Comparison of ENCODE assay signal across 9 cellular contexts in the genomic region with DNA sequence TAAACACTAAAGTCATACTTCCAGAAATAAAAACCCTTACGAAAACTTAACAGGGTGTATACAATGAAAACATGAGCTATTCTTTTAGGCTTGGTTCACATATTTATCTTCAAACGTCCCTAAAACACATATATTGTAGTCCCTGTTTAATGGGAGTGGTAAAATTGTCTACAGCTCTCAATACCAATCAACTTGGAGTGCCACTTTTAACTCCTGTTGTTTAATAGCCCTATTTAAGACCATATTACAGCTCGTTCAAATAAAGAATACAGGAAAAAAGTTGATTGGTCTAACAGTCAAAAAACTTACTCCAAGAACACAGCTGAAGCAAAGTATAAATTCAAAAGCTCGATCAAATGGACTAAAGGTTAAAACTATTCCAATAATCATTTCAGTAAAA. TPM values are rescaled to one million over a fixed set of nuclear protein-coding genes. Genes with fewer than 3 reads are reported as not detected.
DNase-seq lines count a peak whose midpoint lies in the region; ATAC-seq and TF ChIP-seq lines count a peak whose summit lies in the region.
"Had no signal": no experiment of that assay in that cellular context is flagged by ENCODE, and none has a peak within 500 bp of the region (broad histone marks: within the 10 kb centered on the region; RNA-seq: fewer than 3 reads in every experiment).

No MANE protein-coding gene starts in this region.

- H3F3A ChIP-seq in GM23338 (replicated peaks; ENCODE audit: low read depth), result no peaks in the 10 kb centered on the region
- H3F3A ChIP-seq in smooth muscle cell (ENCODE audit: low read depth), result peaks cover 20% of the 10 kb centered on the region

- intact Hi-C loops in Panc1 (cut with micrococcal nuclease; ENCODE audit: unreplicated experiment), result no loop called here
- intact Hi-C loops in activated T-helper 1 cell treated with anti-CD3 and anti-CD28 coated beads, Interleukin-12 subunit alpha, Interleukin-12 subunit beta, Interleukin-2, Interleukin-4 antibody, amounts not matched to agents 30 ng/mL and 10 ng/mL and 1 ng/mL, durations not matched to agents 14 hours and 24 hours and 36 hours (cut with micrococcal nuclease), result loop anchor here (2.0 kb wide), 1 partner anchor 15 kb away; no protein-coding TSS in a partner anchor

- H2AFZ ChIP-seq in GM23338 (no peak overlapping the region), smooth muscle cell (ENCODE audit: low read depth) (no peak overlapping the region)

- BruUV-seq in Panc1 (replicated peaks; lab: Mats Ljungman, UMichigan), result no TSS peak

- H3K79me2 ChIP-seq in GM23338 (replicated peaks; ENCODE audit: insufficient read depth) (peaks cover 83% of the 10 kb centered on the region), smooth muscle cell (ENCODE audit: low read depth) (peaks cover 82% of the 10 kb centered on the region)

- H3K36me3 ChIP-seq in GM23338 (ENCODE audit: insufficient read depth), result no peaks in the 10 kb centered on the region; the same call in 1 of the 2 replicates
- peaks cover 23% of the 10 kb centered on the region for H3K36me3 ChIP-seq in Panc1 (ENCODE audit: control insufficient read depth, insufficient read depth, low read length)
- peaks cover 3% of the 10 kb centered on the region for H3K36me3 ChIP-seq in smooth muscle cell (ENCODE audit: low read depth)

- no peak for ATAC-seq in GM23338
- no peak for ATAC-seq in Panc1

- in situ Hi-C loops in Panc1 (cut with HindIII; ENCODE audit: low pct_unique_long_range_greater_than_20kb, low sequenced_read_pairs), result no loop called here

- WGBS in smooth muscle cell (ENCODE audit: low lambda C conversion rate), result 61% methylated on average over 4 of the region's 4 CpGs

- no peaks in the 10 kb centered on the region for H3K9me2 ChIP-seq in GM23338 (ENCODE audit: insufficient read depth)

- H4K20me1 ChIP-seq in GM23338 (replicated peaks; ENCODE audit: insufficient read depth), result peaks cover 52% of the 10 kb centered on the region
- peaks cover 82% of the 10 kb centered on the region for H4K20me1 ChIP-seq in smooth muscle cell (ENCODE audit: low read depth)

- no peak overlapping the region for H3K27ac ChIP-seq in GM23338 (ENCODE audit: low read depth)
- peak overlapping the region; percentile 57; the same call in 1 of the 2 replicates for H3K27ac ChIP-seq in Panc1 (ENCODE audit: low read length)
- peak overlapping the region; percentile 98 for H3K27ac ChIP-seq in smooth muscle cell (ENCODE audit: low read depth)

- H3K9ac ChIP-seq in smooth muscle cell (ENCODE audit: low read depth), result peak overlapping the region; percentile 99

- H3K4me3 ChIP-seq in GM23338 (peak overlapping the region; percentile 84), Panc1 (ENCODE audit: low read depth in 2 of 2, low read length in 2 of 2) (peak overlapping the region; percentile 48 to 96), foreskin fibroblast (ENCODE audit: low read depth in 1 of 2, low read length in 2 of 2) (peak overlapping the region; percentile 54 to 90), smooth muscle cell (peak overlapping the region; percentile 85)

- H3K36me3 Mint-ChIP-seq in GM23338 (ENCODE audit: low read depth), result peaks cover 22% of the 10 kb centered on the region; the same call in 2 of the 3 replicates
- peaks cover 34% of the 10 kb centered on the region for H3K36me3 Mint-ChIP-seq in activated T-helper 1 cell treated with anti-CD3 and anti-CD28 coated beads, Interleukin-12 subunit alpha, Interleukin-12 subunit beta, Interleukin-2, Interleukin-4 antibody, amounts not matched to agents 30 ng/mL and 10 ng/mL and 1 ng/mL, durations not matched to agents 14 hours and 24 hours and 36 hours (ENCODE audit: low read depth)

- no peaks in the 10 kb centered on the region for H3K27me3 ChIP-seq in GM23338 (ENCODE audit: insufficient read depth)
- H3K27me3 ChIP-seq in Panc1 (ENCODE audit: control insufficient read depth, insufficient read depth, low read length), result no peaks in the 10 kb centered on the region
- H3K27me3 ChIP-seq in smooth muscle cell (ENCODE audit: low read depth), result no peaks in the 10 kb centered on the region

- H3K9me3 Mint-ChIP-seq in GM23338, result no peaks in the 10 kb centered on the region
- no peaks in the 10 kb centered on the region for H3K9me3 Mint-ChIP-seq in activated T-helper 1 cell treated with anti-CD3 and anti-CD28 coated beads, Interleukin-12 subunit alpha, Interleukin-12 subunit beta, Interleukin-2, Interleukin-4 antibody, amounts not matched to agents 30 ng/mL and 10 ng/mL and 1 ng/mL, durations not matched to agents 14 hours and 24 hours and 36 hours

- H3K4me1 Mint-ChIP-seq in GM23338, result peaks cover 48% of the 10 kb centered on the region
- peaks cover 57% of the 10 kb centered on the region for H3K4me1 Mint-ChIP-seq in activated T-helper 1 cell treated with anti-CD3 and anti-CD28 coated beads, Interleukin-12 subunit alpha, Interleukin-12 subunit beta, Interleukin-2, Interleukin-4 antibody, amounts not matched to agents 30 ng/mL and 10 ng/mL and 1 ng/mL, durations not matched to agents 14 hours and 24 hours and 36 hours (ENCODE audit: low read depth)

- H3K27me3 Mint-ChIP-seq in GM23338 (ENCODE audit: insufficient read depth, low read depth, poor library complexity), result peaks cover 10% of the 10 kb centered on the region
- no peaks in the 10 kb centered on the region for H3K27me3 Mint-ChIP-seq in activated T-helper 1 cell treated with anti-CD3 and anti-CD28 coated beads, Interleukin-12 subunit alpha, Interleukin-12 subunit beta, Interleukin-2, Interleukin-4 antibody, amounts not matched to agents 30 ng/mL and 10 ng/mL and 1 ng/mL, durations not matched to agents 14 hours and 24 hours and 36 hours (ENCODE audit: insufficient read depth)

- H3K9me3 ChIP-seq in Panc1 (ENCODE audit: control insufficient read depth, insufficient read depth, low read depth, low read length) (no peaks in the 10 kb centered on the region), smooth muscle cell (replicated peaks; ENCODE audit: low read depth) (no peaks in the 10 kb centered on the region)

- no peak overlapping the region; the same call in none of the 3 replicates for H3K4me3 Mint-ChIP-seq in GM23338
- no peak overlapping the region for H3K4me3 Mint-ChIP-seq in activated T-helper 1 cell treated with anti-CD3 and anti-CD28 coated beads, Interleukin-12 subunit alpha, Interleukin-12 subunit beta, Interleukin-2, Interleukin-4 antibody, amounts not matched to agents 30 ng/mL and 10 ng/mL and 1 ng/mL, durations not matched to agents 14 hours and 24 hours and 36 hours

- CTCF ChIA-PET in Panc1 (lab: Charles Lee), result no interaction called here

- DNase-seq in GM23338 (ENCODE audit: low spot score) (no peak), Panc1 (ENCODE audit: low read depth, low spot score) (no peak), foreskin fibroblast (no peak), smooth muscle cell (lab: John Stamatoyannopoulos, UW; ENCODE audit: unreplicated experiment) (no peak), Ammon's horn (ENCODE audit: low spot score) (no peak), anterior cingulate cortex (lab: John Stamatoyannopoulos, UW) (no peak)
- no peak for DNase-seq in activated T-helper 1 cell treated with anti-CD3 and anti-CD28 coated beads, Interleukin-12 subunit alpha, Interleukin-12 subunit beta, Interleukin-2, Interleukin-4 antibody, amounts not matched to agents 30 ng/mL and 10 ng/mL and 1 ng/mL, durations not matched to agents 14 hours and 24 hours and 36 hours (ENCODE audit: low spot score)
- DNase-seq: activated naive CD4-positive, alpha-beta T cell treated with Interleukin-2 at 50 U/mL for 16 hours; NCI-H1105 had no signal

- TF ChIP-seq CTCF in GM23338 (conservative IDR thresholded peaks at IDR 0.05; ENCODE audit: low read depth in 2 of 2) (no peak), Panc1 (IDR thresholded peaks at IDR 0.05) (no peak), foreskin fibroblast (IDR thresholded peaks at IDR 0.05; ENCODE audit: low read depth, low read length) (no peak), smooth muscle cell (IDR thresholded peaks at IDR 0.05; ENCODE audit: borderline replicate concordance, insufficient read depth, poor library complexity, severe bottlenecking) (no peak)

- no peak overlapping the region for H3K27ac Mint-ChIP-seq in GM23338
- no peak overlapping the region for H3K27ac Mint-ChIP-seq in activated T-helper 1 cell treated with anti-CD3 and anti-CD28 coated beads, Interleukin-12 subunit alpha, Interleukin-12 subunit beta, Interleukin-2, Interleukin-4 antibody, amounts not matched to agents 30 ng/mL and 10 ng/mL and 1 ng/mL, durations not matched to agents 14 hours and 24 hours and 36 hours

- POLR2A ChIA-PET in Panc1 (lab: Charles Lee), result interaction anchor here (0.6 kb wide), 1 partner anchor 237 kb away, joined by 10 read pairs; no protein-coding TSS in a partner anchor

- H3K4me1 ChIP-seq in GM23338 (ENCODE audit: insufficient read depth) (peaks cover 57% of the 10 kb centered on the region), Panc1 (ENCODE audit: control insufficient read depth, insufficient read depth, low read length) (peaks cover 47% of the 10 kb centered on the region), smooth muscle cell (ENCODE audit: low read depth) (peaks cover 58% of the 10 kb centered on the region)

- peak overlapping the region; percentile 75 for H3K4me2 ChIP-seq in GM23338
- peak overlapping the region; percentile 93 for H3K4me2 ChIP-seq in smooth muscle cell

TF ChIP-seq in GM23338, 12 proteins besides CTCF, POLR2A, EP300 and RAD21 (continues in another document):
- no peak for TF ChIP-seq ZNF331 (CRISPR knock-in tag; IDR thresholded peaks at IDR 0.05; ENCODE audit: low read depth)
- no peak for TF ChIP-seq NANOG (IDR thresholded peaks at IDR 0.05; ENCODE audit: borderline replicate concordance)
- TF ChIP-seq POLR2AphosphoS5 (IDR thresholded peaks at IDR 0.05; ENCODE audit: low read depth), result no peak

RNA-seq across cellular contexts. Expression of a gene that starts 3.9 kb away (rescaled TPM):
- total RNA-seq in GM23338 (2014; rRNA removed; shearing (Covaris generic)), result 470 and 498 TPM in 2 replicates
- polyA plus RNA-seq in GM23338 (2016; fragmentation: Nextera tagmentation; extraction: Ambion mirVana) (223 and 250 TPM in 2 replicates), smooth muscle cell (305 and 322 TPM in 2 replicates)
- total RNA-seq in Panc1 (2021; ENCODE audit: unreplicated experiment) (191 TPM), smooth muscle cell (680 and 703 TPM in 2 replicates)
- 164 TPM for polyA plus RNA-seq in Panc1 (2012; ENCODE audit: insufficient read length)
- total RNA-seq in activated T-helper 1 cell treated with anti-CD3 and anti-CD28 coated beads, Interleukin-12 subunit alpha, Interleukin-12 subunit beta, Interleukin-2, Interleukin-4 antibody, amounts not matched to agents 30 ng/mL and 10 ng/mL and 1 ng/mL, durations not matched to agents 14 hours and 24 hours and 36 hours, result 480 and 507 TPM in 2 replicates

RNA-seq across cellular contexts. Expression of a gene that starts 45.3 kb away (rescaled TPM):
- 34.1 and 39.0 TPM in 2 replicates for total RNA-seq in GM23338 (2014; rRNA removed; shearing (Covaris generic))
- 96.6 and 102 TPM in 2 replicates for polyA plus RNA-seq in GM23338 (2016; fragmentation: Nextera tagmentation; extraction: Ambion mirVana)
- 39.0 TPM for total RNA-seq in Panc1 (2021; ENCODE audit: unreplicated experiment)
- polyA plus RNA-seq in Panc1 (2012; ENCODE audit: insufficient read length), result 54.5 TPM
- total RNA-seq in smooth muscle cell, result 38.5 and 57.6 TPM in 2 replicates
- polyA plus RNA-seq in smooth muscle cell, result 65.7 and 69.3 TPM in 2 replicates
- 41.2 and 50.7 TPM in 2 replicates for total RNA-seq in activated T-helper 1 cell treated with anti-CD3 and anti-CD28 coated beads, Interleukin-12 subunit alpha, Interleukin-12 subunit beta, Interleukin-2, Interleukin-4 antibody, amounts not matched to agents 30 ng/mL and 10 ng/mL and 1 ng/mL, durations not matched to agents 14 hours and 24 hours and 36 hours
